Comparison of ENCODE assay signal across 8 cellular contexts in genomic region chr3:98763076-98763475, GRCh38. TPM values are rescaled to one million over a fixed set of nuclear protein-coding genes. Genes with fewer than 3 reads are reported as not detected.
A peak's percentile ranks its signal among the peaks of the same experiment; 100 is the strongest.
DNase-seq lines count a peak whose midpoint lies in the region; ATAC-seq and TF ChIP-seq lines count a peak whose summit lies in the region.

ST3GAL6 (plus strand) TSS chr3:98763340; CDS start chr3:98768441, 5,101 bp downstream.

- TF ChIP-seq CTCF in colonic mucosa (IDR thresholded peaks at IDR 0.05), result no peak
- TF ChIP-seq CTCF in nephron progenitor cell (IDR thresholded peaks at IDR 0.05), result no peak
- no peak for TF ChIP-seq CTCF in HFFc6 (IDR thresholded peaks at IDR 0.05)

- POLR2A ChIA-PET in activated CD4-positive, alpha-beta T cell treated with anti-CD3 and anti-CD28 coated beads for 36 hours (lab: Charles Lee), result no interaction called here

- peak; percentile 56 for ATAC-seq in HG03565 (IDR thresholded peaks at IDR 0.05; ENCODE audit: unreplicated experiment)
- no peak for ATAC-seq in activated CD4-positive, alpha-beta T cell treated with anti-CD3 and anti-CD28 coated beads for 36 hours
- no peak for ATAC-seq in HG02798 (IDR thresholded peaks at IDR 0.05; ENCODE audit: poor library complexity, unreplicated experiment)

- H3K27me3 Mint-ChIP-seq in nephron progenitor cell (ENCODE audit: low read depth, poor library complexity) (no peaks in the 10 kb centered on the region), HFFc6 (ENCODE audit: insufficient read depth) (peaks cover 26% of the 10 kb centered on the region)
- H3K27me3 Mint-ChIP-seq in activated CD4-positive, alpha-beta T cell treated with anti-CD3 and anti-CD28 coated beads for 36 hours, result peaks cover 14% of the 10 kb centered on the region

- H3K36me3 ChIP-seq in colonic mucosa, result no peaks in the 10 kb centered on the region

- H3K27me3 ChIP-seq in colonic mucosa, result no peaks in the 10 kb centered on the region

- no peak within 1 kb of the TSS for H3K4me3 ChIP-seq in colonic mucosa

- no peaks in the 10 kb centered on the region for H3K9me3 ChIP-seq in colonic mucosa

- intact Hi-C loops in colonic mucosa (cut with DNase I), result no loop called here
- intact Hi-C loops in activated CD4-positive, alpha-beta T cell treated with anti-CD3 and anti-CD28 coated beads for 36 hours (cut with DNase I, micrococcal nuclease), result no loop called here

- DNase-seq in ELR (ENCODE audit: low read depth), result peak; percentile 58
- DNase-seq in colonic mucosa, result no peak
- DNase-seq in nephron progenitor cell, result no peak
- DNase-seq in activated CD4-positive, alpha-beta T cell treated with anti-CD3 and anti-CD28 coated beads for 36 hours, result no peak
- no peak for DNase-seq in NCI-H146 (lab: John Stamatoyannopoulos, UW)
- DNase-seq in HFFc6, result no peak

- no peaks in the 10 kb centered on the region for H3K9me3 Mint-ChIP-seq in nephron progenitor cell
- H3K9me3 Mint-ChIP-seq in activated CD4-positive, alpha-beta T cell treated with anti-CD3 and anti-CD28 coated beads for 36 hours (ENCODE audit: low read depth), result no peaks in the 10 kb centered on the region
- no peaks in the 10 kb centered on the region for H3K9me3 Mint-ChIP-seq in HFFc6

- H3K4me1 Mint-ChIP-seq in nephron progenitor cell (peaks cover 33% of the 10 kb centered on the region), HFFc6 (ENCODE audit: low read depth) (peaks cover 11% of the 10 kb centered on the region; the same call in 1 of the 2 replicates)
- no peaks in the 10 kb centered on the region for H3K4me1 Mint-ChIP-seq in activated CD4-positive, alpha-beta T cell treated with anti-CD3 and anti-CD28 coated beads for 36 hours

- H3K4me1 ChIP-seq in colonic mucosa, result no peaks in the 10 kb centered on the region

- no peak within 1 kb of the TSS for H3K4me3 Mint-ChIP-seq in nephron progenitor cell
- no peak within 1 kb of the TSS for H3K4me3 Mint-ChIP-seq in activated CD4-positive, alpha-beta T cell treated with anti-CD3 and anti-CD28 coated beads for 36 hours
- no peak within 1 kb of the TSS for H3K4me3 Mint-ChIP-seq in HFFc6

- H3K9ac ChIP-seq in colonic mucosa (ENCODE audit: low read depth in 2 of 2, low read length in 2 of 2), result no peak within 1 kb of the TSS

- H3K36me3 Mint-ChIP-seq in nephron progenitor cell (ENCODE audit: low read depth) (peaks cover 5% of the 10 kb centered on the region), HFFc6 (ENCODE audit: low read depth) (no peaks in the 10 kb centered on the region)
- no peaks in the 10 kb centered on the region for H3K36me3 Mint-ChIP-seq in activated CD4-positive, alpha-beta T cell treated with anti-CD3 and anti-CD28 coated beads for 36 hours (ENCODE audit: low read depth)

- peak within 1 kb of the TSS; percentile 45 for H3K27ac Mint-ChIP-seq in nephron progenitor cell
- H3K27ac Mint-ChIP-seq in activated CD4-positive, alpha-beta T cell treated with anti-CD3 and anti-CD28 coated beads for 36 hours, result no peak within 1 kb of the TSS
- H3K27ac Mint-ChIP-seq in HFFc6, result no peak within 1 kb of the TSS

- H3K27ac ChIP-seq in colonic mucosa, result peak within 1 kb of the TSS; percentile 10

- CTCF ChIA-PET in activated CD4-positive, alpha-beta T cell treated with anti-CD3 and anti-CD28 coated beads for 36 hours (lab: Charles Lee), result no interaction called here

RNA-seq across cellular contexts. Expression of gene ST3GAL6, which starts in this region (rescaled TPM):
- total RNA-seq in colonic mucosa, result 1 to 10 TPM; 2.3 to 2.5 TPM
- total RNA-seq in activated CD4-positive, alpha-beta T cell treated with anti-CD3 and anti-CD28 coated beads for 36 hours, result not detected
- not detected for total RNA-seq in HFFc6 (2021; fragmentation: NEBNext Ultra II Directional; extraction: Animal tissue kit (Norgen Biotek cat#: 25700))
